In the genomic region with DNA sequence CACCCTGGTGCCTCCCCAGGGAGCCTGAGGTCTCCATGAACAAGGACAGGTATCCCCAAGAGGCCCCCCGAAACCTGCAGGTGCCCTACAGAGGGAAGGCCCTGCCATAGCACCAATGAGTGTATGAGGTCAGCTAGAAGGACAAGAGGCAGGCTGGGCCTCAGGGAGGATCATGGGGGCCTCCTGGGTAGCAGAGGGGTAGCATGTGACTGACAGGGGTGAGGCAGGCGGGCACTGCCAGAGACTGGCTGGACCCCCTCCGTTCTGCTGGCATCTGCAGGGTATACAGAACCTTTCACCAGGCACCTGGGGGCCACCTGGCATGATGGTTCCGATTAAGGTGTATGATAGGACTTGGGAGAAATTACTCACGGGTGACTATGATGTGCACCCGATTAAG, we compare ENCODE assay signal across 21 cellular contexts.
"Had no signal": no experiment of that assay in that cellular context is flagged by ENCODE, and none has a peak within 500 bp of the region (broad histone marks: within the 10 kb centered on the region; RNA-seq: fewer than 3 reads in every experiment).

No MANE protein-coding gene starts in this region.

- H3K9me3 ChIP-seq: colonic mucosa, gastrocnemius medialis, suprapubic skin, tibial nerve had no signal

- ATAC-seq: activated naive CD4-positive, alpha-beta T cell treated with anti-CD3 and anti-CD28 coated beads, Interleukin-2, amount 50 U/mL, for 72 hours; activated T-helper 17 cell treated with anti-CD3 and anti-CD28 coated beads, Interleukin-2, amount 50 U/mL, for 72 hours; gastrocnemius medialis; left colon; naive thymus-derived CD8-positive, alpha-beta T cell had no signal

- H3K4me3 ChIP-seq: colonic mucosa, gastrocnemius medialis, neural progenitor cell, smooth muscle cell, suprapubic skin, tibial nerve had no signal

- H3K27ac ChIP-seq: colonic mucosa, gastrocnemius medialis, neural progenitor cell, suprapubic skin, tibial nerve had no signal

- H3K27me3 Mint-ChIP-seq: activated CD4-positive, alpha-beta T cell treated with anti-CD3 and anti-CD28 coated beads, Interleukin-2, amount 10 ng/mL, durations not matched to agents 24 days and 14 days; activated T-helper 17 cell treated with anti-CD3 and anti-CD28 coated beads, Interleukin-2, amount 50 U/mL, for 72 hours; memory B cell; naive thymus-derived CD8-positive, alpha-beta T cell had no signal

- H3K9me3 Mint-ChIP-seq: activated CD4-positive, alpha-beta T cell treated with anti-CD3 and anti-CD28 coated beads, Interleukin-2, amount 10 ng/mL, durations not matched to agents 24 days and 14 days; activated naive CD4-positive, alpha-beta T cell treated with anti-CD3 and anti-CD28 coated beads, Interleukin-2, amount 50 U/mL, for 72 hours; activated T-helper 17 cell treated with anti-CD3 and anti-CD28 coated beads, Interleukin-2, amount 50 U/mL, for 72 hours; memory B cell; naive thymus-derived CD8-positive, alpha-beta T cell; neural progenitor cell had no signal

- DNase-seq: activated CD4-positive, alpha-beta T cell treated with anti-CD3 and anti-CD28 coated beads, Interleukin-2, amount 10 ng/mL, durations not matched to agents 24 days and 14 days; activated CD4-positive, CD25-positive, alpha-beta regulatory T cell treated with anti-CD3 and anti-CD28 coated beads, Interleukin-2, amount 50 U/mL, for 72 hours; activated naive CD4-positive, alpha-beta T cell; anterior cingulate cortex; colonic mucosa; effector memory CD4-positive, alpha-beta T cell; glutamatergic neuron; left colon; naive thymus-derived CD8-positive, alpha-beta T cell; stimulated activated CD4-positive, alpha-beta T cell treated with anti-CD3 and anti-CD28 coated beads, Interleukin-15, amount 100 ng/mL, for 24 hours; stimulated activated CD4-positive, alpha-beta T cell treated with anti-CD3 and anti-CD28 coated beads, Interleukin-2, amount 100 ng/mL, for 24 hours; stimulated activated naive CD4-positive, alpha-beta T cell; T-helper 2 cell had no signal

- H3K27me3 ChIP-seq: colonic mucosa, gastrocnemius medialis, neural progenitor cell, suprapubic skin, tibial nerve had no signal

- H3K4me1 ChIP-seq: colonic mucosa, gastrocnemius medialis, neural progenitor cell, tibial nerve had no signal

- H3K4me3 Mint-ChIP-seq: activated CD4-positive, alpha-beta T cell treated with anti-CD3 and anti-CD28 coated beads, Interleukin-2, amount 10 ng/mL, durations not matched to agents 24 days and 14 days; activated T-helper 17 cell treated with anti-CD3 and anti-CD28 coated beads, Interleukin-2, amount 50 U/mL, for 72 hours; memory B cell; naive thymus-derived CD8-positive, alpha-beta T cell; neural progenitor cell had no signal

- H3K4me1 Mint-ChIP-seq: activated CD4-positive, alpha-beta T cell treated with anti-CD3 and anti-CD28 coated beads, Interleukin-2, amount 10 ng/mL, durations not matched to agents 24 days and 14 days; activated T-helper 17 cell treated with anti-CD3 and anti-CD28 coated beads, Interleukin-2, amount 50 U/mL, for 72 hours; naive thymus-derived CD8-positive, alpha-beta T cell; neural progenitor cell had no signal

- H3K27ac Mint-ChIP-seq: activated CD4-positive, alpha-beta T cell treated with anti-CD3 and anti-CD28 coated beads, Interleukin-2, amount 10 ng/mL, durations not matched to agents 24 days and 14 days; activated T-helper 17 cell treated with anti-CD3 and anti-CD28 coated beads, Interleukin-2, amount 50 U/mL, for 72 hours; memory B cell; naive thymus-derived CD8-positive, alpha-beta T cell; neural progenitor cell had no signal
